ENCODE assay signal across 33 cellular contexts in genomic region chr15:37628507-37628906, GRCh38.
"Had no signal": no experiment of that assay in that cellular context is flagged by ENCODE, and none has a peak within 500 bp of the region (broad histone marks: within the 10 kb centered on the region; RNA-seq: fewer than 3 reads in every experiment).

No MANE protein-coding gene starts in this region.

- ATAC-seq: activated naive CD4-positive, alpha-beta T cell treated with anti-CD3 and anti-CD28 coated beads, Interleukin-2, amount 50 U/mL, for 72 hours; activated naive CD8-positive, alpha-beta T cell treated with anti-CD3 and anti-CD28 coated beads, Interleukin-2, amount 50 U/mL, for 24 hours; activated T-cell treated with anti-CD3 and anti-CD28 coated beads, Interleukin-2, amount 50 U/mL, for 4 hours; activated T-cell treated with anti-CD3 and anti-CD28 coated beads, Interleukin-2, amount 50 U/mL, for 72 hours; activated T-helper 17 cell treated with anti-CD3 and anti-CD28 coated beads, Interleukin-2, amount 50 U/mL, for 72 hours; body of pancreas had no signal

- H3K27ac ChIP-seq: adrenal gland, ascending aorta, body of pancreas, brain microvascular endothelial cell, breast epithelium, cardiac muscle cell had no signal

- DNase-seq: activated effector memory CD4-positive, alpha-beta T cell treated with anti-CD3 and anti-CD28 coated beads, Interleukin-2, amount 50 U/mL, for 16 hours; activated effector memory CD4-positive, alpha-beta T cell treated with Interleukin-2 at 50 U/mL for 16 hours; activated gamma-delta T cell; activated gamma-delta T cell treated with Interleukin-2 at 50 U/mL for 16 hours; activated naive CD4-positive, alpha-beta T cell; activated naive CD4-positive, alpha-beta T cell treated with anti-CD3 and anti-CD28 coated beads for 36 hours; activated naive CD4-positive, alpha-beta T cell treated with anti-CD3 and anti-CD28 coated beads, Interleukin-2, amount 10 ng/mL, durations not matched to agents 7 days and 5 days; activated naive CD4-positive, alpha-beta T cell treated with anti-CD3 and anti-CD28 coated beads, Interleukin-2, amount 50 U/mL, for 16 hours; activated naive CD4-positive, alpha-beta T cell treated with Interleukin-2 at 50 U/mL for 16 hours; activated naive CD8-positive, alpha-beta T cell treated with anti-CD3 and anti-CD28 coated beads for 36 hours; activated naive CD8-positive, alpha-beta T cell treated with anti-CD3 and anti-CD28 coated beads, Interleukin-2, amount 10 ng/mL, durations not matched to agents 7 days and 5 days; activated naive CD8-positive, alpha-beta T cell treated with anti-CD3 and anti-CD28 coated beads, Interleukin-2, amount 50 U/mL, for 24 hours; activated T-cell treated with anti-CD3 and anti-CD28 coated beads, Interleukin-2, amount 50 U/mL, for 24 hours; activated T-cell treated with anti-CD3 and anti-CD28 coated beads, Interleukin-2, amount 50 U/mL, for 4 hours; activated T-cell treated with anti-CD3 and anti-CD28 coated beads, Interleukin-2, amount 50 U/mL, for 48 hours; activated T-cell treated with anti-CD3 and anti-CD28 coated beads, Interleukin-2, amount 50 U/mL, for 72 hours; adrenal gland; amniotic stem cell; amygdala; anterior cingulate cortex; aorta; body of pancreas; brain microvascular endothelial cell; caudate nucleus; central memory CD4-positive, alpha-beta T cell; cerebellar nuclear complex had no signal

- H3K27me3 ChIP-seq: adrenal gland, ascending aorta, body of pancreas, brain microvascular endothelial cell, breast epithelium, cardiac muscle cell had no signal

- H3K36me3 ChIP-seq: adrenal gland, ascending aorta, brain microvascular endothelial cell, breast epithelium, cardiac muscle cell had no signal

- H3K4me3 ChIP-seq: adrenal gland, ascending aorta, body of pancreas, breast epithelium, cardiac muscle cell had no signal

- FAIRE-seq: astrocyte, bronchial epithelial cell had no signal

- H3K9me3 ChIP-seq: adrenal gland, ascending aorta, body of pancreas, breast epithelium had no signal

- H3K4me1 ChIP-seq: adrenal gland, ascending aorta, body of pancreas, breast epithelium had no signal
